ENCODE assay signal across 23 cellular contexts in the genomic region with DNA sequence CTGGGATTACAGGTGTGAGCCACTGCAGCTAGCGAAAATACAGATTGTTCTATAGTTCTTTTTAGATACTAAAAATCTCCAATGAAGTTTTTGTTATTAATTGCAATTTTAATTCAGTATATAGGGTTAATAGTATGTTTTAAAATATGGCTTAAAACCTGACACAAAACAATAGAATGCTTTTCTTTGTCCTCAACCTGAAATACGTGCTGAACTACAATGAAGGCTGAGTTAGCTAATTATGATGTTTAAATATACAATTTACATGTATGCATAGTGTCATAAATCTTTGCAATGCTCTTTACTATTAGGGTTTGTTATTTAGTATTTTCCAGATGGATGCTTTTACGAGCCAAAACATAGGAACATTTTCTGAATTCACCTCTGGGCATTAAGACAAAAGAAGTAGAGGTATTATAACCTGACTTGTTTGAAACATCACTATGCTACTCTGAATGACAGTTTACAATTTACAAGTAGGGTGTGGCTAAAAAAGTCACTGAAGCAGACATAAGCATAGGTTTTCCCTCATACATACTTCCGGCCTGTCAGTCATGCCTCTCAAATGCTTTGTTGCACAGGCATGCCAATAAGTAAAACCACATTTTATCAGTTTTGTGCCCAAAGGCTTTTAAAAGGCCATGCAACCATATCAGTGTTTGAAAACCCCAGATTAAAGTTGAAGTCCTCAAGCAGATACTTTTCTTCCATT.
A peak's percentile ranks its signal among the peaks of the same experiment; 100 is the strongest.
DNase-seq lines count a peak whose midpoint lies in the region; ATAC-seq, FAIRE-seq and TF ChIP-seq lines count a peak whose summit lies in the region.
"Had no signal": no experiment of that assay in that cellular context is flagged by ENCODE, and none has a peak within 500 bp of the region (broad histone marks: within the 10 kb centered on the region; RNA-seq: fewer than 3 reads in every experiment).

No MANE protein-coding gene starts in this region.

- POLR2A ChIA-PET in HepG2 (lab: Yijun Ruan, JAX) (no interaction called here), OCI-LY7 (lab: Charles Lee) (no interaction called here)

- H3K27ac ChIP-seq in HepG2 (ENCODE audit: extremely low read length, insufficient read depth, low read length) (no peak overlapping the region), right lobe of liver (no peak overlapping the region), OCI-LY7 (ENCODE audit: low read depth, low read length, poor library complexity, severe bottlenecking) (no peak overlapping the region)
- H3K27ac ChIP-seq: uterus had no signal

- H3K4me2 ChIP-seq in HepG2 (ENCODE audit: low read depth, low read length) (no peak overlapping the region), OCI-LY7 (ENCODE audit: low read length) (no peak overlapping the region; the same call in 1 of the 2 replicates)

- no peak overlapping the region for H3K9ac ChIP-seq in HepG2 (ENCODE audit: insufficient read depth, low read depth, low read length)

- no peaks in the 10 kb centered on the region for H3K9me2 ChIP-seq in OCI-LY7 (ENCODE audit: insufficient read depth, low read length)

- TF ChIP-seq EP300 in HepG2 (IDR thresholded peaks at IDR 0.05; ENCODE audit: low read depth in 2 of 2, low read length in 2 of 2) (no peak), HepG2 (CRISPR knock-in tag; IDR thresholded peaks at IDR 0.05; ENCODE audit: borderline replicate concordance) (no peak)

- in situ Hi-C loops in HepG2 (cut with HindIII; ENCODE audit: extremely low pct_ligation_motif_present, low pct_unique_long_range_greater_than_20kb): no loop called here

- FAIRE-seq in HepG2 (lab: Jason Lieb, UNC) (no peak), bronchial epithelial cell (lab: Jason Lieb, UNC) (no peak)
- FAIRE-seq: HTR-8/SVneo had no signal

- intact Hi-C loops in HepG2 (cut with micrococcal nuclease; ENCODE audit: unreplicated experiment): no loop called here
- intact Hi-C loops in right lobe of liver (cut with DNase I): no loop called here
- intact Hi-C loops in OCI-LY7 (cut with micrococcal nuclease; ENCODE audit: unreplicated experiment): no loop called here

- H2AFZ ChIP-seq in HepG2 (ENCODE audit: low read length): no peak overlapping the region
- no peak overlapping the region for H2AFZ ChIP-seq in OCI-LY7 (ENCODE audit: low read length)

- H3K79me2 ChIP-seq in HepG2 (ENCODE audit: insufficient read depth, low read length) (no peaks in the 10 kb centered on the region), OCI-LY7 (ENCODE audit: insufficient read depth, low read depth, low read length) (no peaks in the 10 kb centered on the region)

- no peaks in the 10 kb centered on the region for H4K20me1 ChIP-seq in HepG2 (ENCODE audit: insufficient read depth, low read length)
- H4K20me1 ChIP-seq in OCI-LY7 (ENCODE audit: insufficient read depth, low read length): no peaks in the 10 kb centered on the region

- H3K27me3 ChIP-seq in HepG2 (ENCODE audit: control insufficient read depth in 1 of 2, insufficient read depth in 2 of 2, low read length in 2 of 2) (no peaks in the 10 kb centered on the region), right lobe of liver (no peaks in the 10 kb centered on the region), bronchial epithelial cell (ENCODE audit: control insufficient read depth, insufficient read depth, low read length) (no peaks in the 10 kb centered on the region)
- H3K27me3 ChIP-seq: uterus had no signal

- TF ChIP-seq CTCF in HepG2 (CRISPR knock-in tag; IDR thresholded peaks at IDR 0.05) (no peak), right lobe of liver (IDR thresholded peaks at IDR 0.05) (no peak), OCI-LY7 (conservative IDR thresholded peaks at IDR 0.05; ENCODE audit: low read length) (no peak), bronchial epithelial cell (IDR thresholded peaks at IDR 0.05; ENCODE audit: insufficient read depth, low read length, severe bottlenecking) (no peak)

- H3K4me1 ChIP-seq in HepG2 (ENCODE audit: insufficient read depth, low read length): peaks cover 7% of the 10 kb centered on the region
- no peaks in the 10 kb centered on the region for H3K4me1 ChIP-seq in right lobe of liver
- no peaks in the 10 kb centered on the region for H3K4me1 ChIP-seq in OCI-LY7 (ENCODE audit: insufficient read depth, low read length, poor library complexity, severe bottlenecking)
- H3K4me1 ChIP-seq: uterus had no signal

- TF ChIP-seq RAD21 in HepG2 (CRISPR knock-in tag; IDR thresholded peaks at IDR 0.05): no peak

- no peak for DNase-seq in HepG2 (ENCODE audit: low spot score)
- DNase-seq in right lobe of liver: no peak
- peak; percentile 30 for DNase-seq in OCI-LY7 (ENCODE audit: low spot score)
- peak; percentile 17 for DNase-seq in bronchial epithelial cell (ENCODE audit: low read depth)
- DNase-seq in NCI-H1092 (lab: John Stamatoyannopoulos, UW): no peak
- DNase-seq in stimulated activated CD4-positive, alpha-beta T cell treated with anti-CD3 and anti-CD28 coated beads, Interleukin-2, amount 100 ng/mL, for 48 hours: no peak
- no peak for DNase-seq in DMS 273 treated with DMSO at 0.1 percent for 48 hours (lab: John Stamatoyannopoulos, UW)
- DNase-seq in activated CD8-positive, alpha-beta memory T cell treated with anti-CD3 and anti-CD28 coated beads for 24 hours: no peak
- DNase-seq: activated CD4-positive, alpha-beta T cell treated with anti-CD3 and anti-CD28 coated beads, Interleukin-2, amount 10 ng/mL, durations not matched to agents 7 days and 5 days; activated CD8-positive, alpha-beta memory T cell treated with anti-CD3 and anti-CD28 coated beads, Interleukin-2, amount 50 U/mL, for 4 hours; activated naive CD8-positive, alpha-beta T cell treated with anti-CD3 and anti-CD28 coated beads, Interleukin-2, amount 10 ng/mL, durations not matched to agents 7 days and 5 days; CD4-positive, alpha-beta memory T cell; DMS79 treated with DMSO at 0.1 percent for 48 hours; effector memory CD8-positive, alpha-beta T cell; H9; mesendoderm; naive thymus-derived CD4-positive, alpha-beta T cell; NCI-H1436 treated with DMSO at 0.1 percent for 48 hours; substantia nigra; SW 1271; uterus had no signal

- no TSS peak for BruUV-seq in HepG2 (replicated peaks; lab: Mats Ljungman, UMichigan)
- BruUV-seq in OCI-LY7 (replicated peaks; lab: Mats Ljungman, UMichigan): no TSS peak

- WGBS in HepG2 (ENCODE audit: low lambda C conversion rate): 74% methylated on average over 4 of the region's 4 CpGs
- WGBS in right lobe of liver (ENCODE audit: insufficient coverage, low coverage, low lambda C conversion rate, missing lambda C conversion rate): 82% methylated on average over 4 of the region's 4 CpGs

- TF ChIP-seq POLR2A in HepG2 (IDR thresholded peaks at IDR 0.05; ENCODE audit: insufficient read depth in 1 of 2, low read depth in 2 of 2, low read length in 2 of 2): no peak
- TF ChIP-seq POLR2A in right lobe of liver (IDR thresholded peaks at IDR 0.05): no peak

- H3K9me3 ChIP-seq in HepG2 (ENCODE audit: low read length): no peaks in the 10 kb centered on the region
- H3K9me3 ChIP-seq in right lobe of liver: no peaks in the 10 kb centered on the region
- H3K9me3 ChIP-seq in OCI-LY7 (ENCODE audit: low read length): no peaks in the 10 kb centered on the region
- H3K9me3 ChIP-seq: uterus had no signal

- ATAC-seq in HepG2 (no peak), right lobe of liver (no peak)
- ATAC-seq: effector memory CD8-positive, alpha-beta T cell; naive thymus-derived CD4-positive, alpha-beta T cell; right cardiac atrium had no signal

- H3K36me3 ChIP-seq in HepG2 (replicated peaks in 1 of 2; ENCODE audit: control insufficient read depth in 1 of 2, insufficient read depth in 2 of 2, low read length in 2 of 2): no peaks in the 10 kb centered on the region
- no peaks in the 10 kb centered on the region for H3K36me3 ChIP-seq in right lobe of liver
- H3K36me3 ChIP-seq in OCI-LY7 (ENCODE audit: insufficient read depth, low read length): no peaks in the 10 kb centered on the region
- H3K36me3 ChIP-seq in bronchial epithelial cell (ENCODE audit: control insufficient read depth, insufficient read depth, low read length): no peaks in the 10 kb centered on the region
- H3K36me3 ChIP-seq: uterus had no signal

- H3K4me3 ChIP-seq in HepG2 (replicated peaks in 1 of 3; ENCODE audit: insufficient read depth in 1 of 3, low read depth in 2 of 3, low read length in 3 of 3) (no peak overlapping the region), right lobe of liver (no peak overlapping the region), OCI-LY7 (ENCODE audit: low read depth, low read length, poor library complexity, severe bottlenecking) (no peak overlapping the region), bronchial epithelial cell (ENCODE audit: low read depth, low read length) (no peak overlapping the region)
- H3K4me3 ChIP-seq: uterus had no signal

- CTCF ChIA-PET in HepG2 (lab: Yijun Ruan, JAX; ENCODE audit: low intra/inter-chr PET ratio, low total read pairs): no interaction called here
- CTCF ChIA-PET in OCI-LY7 (lab: Charles Lee; ENCODE audit: unreplicated experiment): no interaction called here

TF ChIP-seq in HepG2, 621 proteins besides CTCF, POLR2A, EP300 and RAD21 (continues in another document):
- TF ChIP-seq YEATS2 (CRISPR knock-in tag; IDR thresholded peaks at IDR 0.05; ENCODE audit: borderline replicate concordance) (no peak), SATB2 (CRISPR knock-in tag; IDR thresholded peaks at IDR 0.05) (no peak)

Comparison
In these comparisons a context has a peak if more than half of its experiments do, and no peak if none do; other contexts are left out.
1. DNase-seq: peak in OCI-LY7 (single experiment) and bronchial epithelial cell (single experiment); none in HepG2 (single experiment), right lobe of liver (0 of 3), NCI-H1092 (single experiment), stimulated activated CD4-positive, alpha-beta T cell treated with anti-CD3 and anti-CD28 coated beads, Interleukin-2, amount 100 ng/mL, for 48 hours (0 of 2), DMS 273 treated with DMSO at 0.1 percent for 48 hours (single experiment) and activated CD8-positive, alpha-beta memory T cell treated with anti-CD3 and anti-CD28 coated beads for 24 hours (single experiment).